ENCODE assay signal across 20 cellular contexts in the genomic region with DNA sequence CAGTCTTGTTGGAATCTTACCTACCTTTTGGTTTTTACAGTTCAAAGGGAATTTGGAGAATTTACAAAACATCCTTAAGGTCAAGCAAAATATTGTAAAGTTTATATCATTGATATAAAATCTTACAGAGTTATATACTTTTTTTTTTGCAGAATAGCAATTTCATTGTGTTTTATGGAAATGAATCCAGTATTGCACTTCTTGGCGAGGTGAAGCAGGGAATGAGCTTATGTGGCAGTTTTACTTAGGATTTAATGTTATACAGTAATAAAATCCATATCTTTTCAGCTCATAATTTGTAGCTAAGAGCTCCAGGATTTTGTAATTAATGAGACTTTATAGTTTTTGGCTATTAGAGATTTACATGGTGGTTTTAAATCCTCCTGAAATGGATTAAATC. TPM values are rescaled to one million over a fixed set of nuclear protein-coding genes. Genes with fewer than 3 reads are reported as not detected.
DNase-seq lines count a peak whose midpoint lies in the region; ATAC-seq, FAIRE-seq and TF ChIP-seq lines count a peak whose summit lies in the region.
"Had no signal": no experiment of that assay in that cellular context is flagged by ENCODE, and none has a peak within 500 bp of the region (broad histone marks: within the 10 kb centered on the region; RNA-seq: fewer than 3 reads in every experiment).

No MANE protein-coding gene starts in this region.

- H2AFZ ChIP-seq in OCI-LY3 (ENCODE audit: low read depth, low read length) (no peak overlapping the region), K562 (ENCODE audit: low read depth, low read length) (no peak overlapping the region)

- no peak for TF ChIP-seq POLR2A in K562 (conservative IDR thresholded peaks at IDR 0.05)

- TF ChIP-seq CTCF in OCI-LY3 (IDR thresholded peaks at IDR 0.05; ENCODE audit: low read depth, low read length) (no peak), K562 (IDR thresholded peaks at IDR 0.05 in 2 of 3, conservative IDR thresholded peaks at IDR 0.05 in 1 of 3; ENCODE audit: insufficient read depth in 2 of 3, low read depth in 1 of 3, low read length in 3 of 3) (no peak)

- no peak overlapping the region for H3K4me3 ChIP-seq in OCI-LY3 (ENCODE audit: low read length)
- H3K4me3 ChIP-seq in K562: no peak overlapping the region
- H3K4me3 ChIP-seq in subcutaneous abdominal adipose tissue (ENCODE audit: low read depth in 1 of 5, low read length in 5 of 5): no peak overlapping the region
- H3K4me3 ChIP-seq: BLaER1, HAP-1 had no signal

- intact Hi-C loops in K562 (cut with micrococcal nuclease): loop anchor here (5.0 to 10.0 kb wide), 4 partner anchors 68 to 257 kb away; a partner anchor contains a TSS

- POLR2A ChIA-PET in K562 (lab: Yijun Ruan, JAX): interaction anchor here (0.6 to 2.5 kb wide), 6 partner anchors 10 to 395 kb away, joined by 3 to 12 read pairs (median 4); no protein-coding TSS in a partner anchor

- 57% methylated on average over 1 of the region's 1 CpG for WGBS in K562 (ENCODE audit: insufficient coverage, low coverage, missing lambda C conversion rate)

- H3K9ac ChIP-seq in OCI-LY3 (ENCODE audit: low read length) (no peak overlapping the region), K562 (ENCODE audit: insufficient read depth in 1 of 2, low read depth in 2 of 2, low read length in 2 of 2) (no peak overlapping the region), subcutaneous abdominal adipose tissue (ENCODE audit: low read length in 5 of 5) (no peak overlapping the region)
- H3K9ac ChIP-seq: BLaER1 had no signal

- no peak for TF ChIP-seq EP300 in K562 (IDR thresholded peaks at IDR 0.05; ENCODE audit: low read length)

- H3K27me3 ChIP-seq in OCI-LY3 (ENCODE audit: low read depth, low read length) (no peaks in the 10 kb centered on the region), K562 (ENCODE audit: control insufficient read depth in 2 of 2, insufficient read depth in 2 of 2, low read length in 2 of 2) (no peaks in the 10 kb centered on the region), subcutaneous abdominal adipose tissue (ENCODE audit: control insufficient read depth in 5 of 5, insufficient read depth in 4 of 5, low read length in 5 of 5) (no peaks in the 10 kb centered on the region)

- in situ Hi-C loops in K562 (cut with MboI): loop anchor here (5.0 kb wide), 2 partner anchors 97 to 98 kb away; no protein-coding TSS in a partner anchor

- BruUV-seq in K562 (replicated peaks; lab: Mats Ljungman, UMichigan): no TSS peak

- H3K27ac ChIP-seq in OCI-LY3 (ENCODE audit: low read length) (no peak overlapping the region), K562 (ENCODE audit: extremely low read depth, low read depth, low read length) (0 out of 3 replicates have a peak overlapping the region, but pooled peaks have one; percentile 1), subcutaneous abdominal adipose tissue (ENCODE audit: low read depth, low read length) (peak overlapping the region; percentile 71)
- H3K27ac ChIP-seq: BLaER1, C4-2B had no signal

- no peak for ATAC-seq in K562
- ATAC-seq: CD8-positive, alpha-beta T cell had no signal

- H3K4me2 ChIP-seq in OCI-LY3 (ENCODE audit: low read length): peak overlapping the region; percentile 29
- H3K4me2 ChIP-seq in K562 (ENCODE audit: insufficient read depth, low read length): no peak overlapping the region
- H3K4me2 ChIP-seq: BLaER1 had no signal

- DNase-seq in K562 (ENCODE audit: extremely low read depth in 1 of 4, low spot score in 3 of 4) (no peak), islet precursor cell (no peak), AG08396 (ENCODE audit: low spot score) (no peak)
- no peak for DNase-seq in central memory CD4-positive, alpha-beta T cell
- DNase-seq: Caco-2; CD4-positive, CD25-positive, alpha-beta regulatory T cell; CD8-positive, alpha-beta T cell; DMS153; DND-41; EL; GF-D8; GOT3 had no signal

- H3K4me1 ChIP-seq in OCI-LY3 (ENCODE audit: low read length) (peaks cover 59% of the 10 kb centered on the region), K562 (replicated peaks in 1 of 2; ENCODE audit: control insufficient read depth in 2 of 2, insufficient read depth in 2 of 2, low read length in 2 of 2) (peaks cover 4 to 41% of the 10 kb centered on the region in 2 experiments), subcutaneous abdominal adipose tissue (ENCODE audit: control insufficient read depth in 5 of 5, insufficient read depth in 5 of 5, low read length in 5 of 5) (peaks cover 0 to 50% (median 29%) of the 10 kb centered on the region in 5 donors)

- H3K9me3 ChIP-seq in OCI-LY3 (ENCODE audit: insufficient read depth, low read length): no peaks in the 10 kb centered on the region
- no peaks in the 10 kb centered on the region for H3K9me3 ChIP-seq in K562 (replicated peaks; ENCODE audit: control insufficient read depth, insufficient read depth, low read depth, low read length)
- no peaks in the 10 kb centered on the region for H3K9me3 ChIP-seq in subcutaneous abdominal adipose tissue (ENCODE audit: control insufficient read depth in 5 of 5, low read length in 5 of 5)
- H3K9me3 ChIP-seq: BLaER1, Caco-2, HAP-1 had no signal

- FAIRE-seq in G401.6 (lab: Jason Lieb, UNC) (peak; percentile 6), K562 (lab: Jason Lieb, UNC) (no peak)
- FAIRE-seq: GM12891, H54 had no signal

- H3K36me3 ChIP-seq in OCI-LY3 (replicated peaks; ENCODE audit: low read depth, low read length): peaks cover 8% of the 10 kb centered on the region
- peaks cover 44% of the 10 kb centered on the region for H3K36me3 ChIP-seq in K562 (ENCODE audit: control insufficient read depth, insufficient read depth, low read length)
- no peaks in the 10 kb centered on the region for H3K36me3 ChIP-seq in subcutaneous abdominal adipose tissue (ENCODE audit: control insufficient read depth in 5 of 5, insufficient read depth in 5 of 5, low read length in 5 of 5)
- H3K36me3 ChIP-seq: BLaER1, HAP-1 had no signal

- CTCF ChIA-PET in K562 (lab: Yijun Ruan, JAX; ENCODE audit: low intra/inter-chr PET ratio): no interaction called here

- H4K20me1 ChIP-seq in OCI-LY3 (ENCODE audit: insufficient read depth, low read length) (no peaks in the 10 kb centered on the region), K562 (replicated peaks; ENCODE audit: control insufficient read depth, insufficient read depth, low read length) (no peaks in the 10 kb centered on the region; the same call in 1 of the 2 replicates)
- H4K20me1 ChIP-seq: BLaER1 had no signal

- TF ChIP-seq RAD21 in K562 (CRISPR knock-in tag; conservative IDR thresholded peaks at IDR 0.05 in 1 of 2, IDR thresholded peaks at IDR 0.05 in 1 of 2): no peak

- peaks cover 51% of the 10 kb centered on the region for H3K79me2 ChIP-seq in OCI-LY3 (ENCODE audit: low read length)
- H3K79me2 ChIP-seq in K562 (ENCODE audit: control insufficient read depth, insufficient read depth, low read length): peaks cover 99% of the 10 kb centered on the region

- H3K9me1 ChIP-seq in K562 (ENCODE audit: control insufficient read depth, insufficient read depth, low read length): no peaks in the 10 kb centered on the region

TF ChIP-seq in K562, 482 proteins besides CTCF, POLR2A, EP300 and RAD21 (continues in another document):
- TF ChIP-seq MYNN (IDR thresholded peaks at IDR 0.05): no peak
- no peak for TF ChIP-seq MYNN (CRISPR knock-in tag; IDR thresholded peaks at IDR 0.05)
- TF ChIP-seq MAFG (tag; conservative IDR thresholded peaks at IDR 0.05): 0 out of 2 replicates have a peak, but pooled peaks have one; percentile 19
- peak; percentile 63; the same call in 1 of the 2 replicates for TF ChIP-seq C11orf30 (IDR thresholded peaks at IDR 0.05; ENCODE audit: low read depth)
- TF ChIP-seq, protein P1, sequence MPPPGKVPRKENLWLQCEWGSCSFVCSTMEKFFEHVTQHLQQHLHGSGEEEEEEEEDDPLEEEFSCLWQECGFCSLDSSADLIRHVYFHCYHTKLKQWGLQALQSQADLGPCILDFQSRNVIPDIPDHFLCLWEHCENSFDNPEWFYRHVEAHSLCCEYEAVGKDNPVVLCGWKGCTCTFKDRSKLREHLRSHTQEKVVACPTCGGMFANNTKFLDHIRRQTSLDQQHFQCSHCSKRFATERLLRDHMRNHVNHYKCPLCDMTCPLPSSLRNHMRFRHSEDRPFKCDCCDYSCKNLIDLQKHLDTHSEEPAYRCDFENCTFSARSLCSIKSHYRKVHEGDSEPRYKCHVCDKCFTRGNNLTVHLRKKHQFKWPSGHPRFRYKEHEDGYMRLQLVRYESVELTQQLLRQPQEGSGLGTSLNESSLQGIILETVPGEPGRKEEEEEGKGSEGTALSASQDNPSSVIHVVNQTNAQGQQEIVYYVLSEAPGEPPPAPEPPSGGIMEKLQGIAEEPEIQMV (tag; conservative IDR thresholded peaks at IDR 0.05; ENCODE audit: low read depth): no peak
- TF ChIP-seq ZBTB17 (CRISPR knock-in tag; IDR thresholded peaks at IDR 0.05): no peak
- no peak for TF ChIP-seq NR2F6 (CRISPR knock-in tag; IDR thresholded peaks at IDR 0.05)
- no peak for TF ChIP-seq TAL1 (IDR thresholded peaks at IDR 0.05)
- TF ChIP-seq ZFP30 (CRISPR knock-in tag; IDR thresholded peaks at IDR 0.05; ENCODE audit: borderline replicate concordance): no peak
- no peak for TF ChIP-seq BCOR (IDR thresholded peaks at IDR 0.05)
- TF ChIP-seq ZNF316 (IDR thresholded peaks at IDR 0.05): peak; percentile 55; the same call in 1 of the 2 replicates

RNA-seq across cellular contexts. Expression of a gene that starts 5.0 kb away (rescaled TPM):
- total RNA-seq in K562 (2011; cell fraction: chromatin; rRNA removed; ENCODE audit: low replicate concordance): 16.3 and 57.4 TPM in 2 replicates
- 14.3 and 18.3 TPM in 2 replicates for total RNA-seq in K562 (2011; cell fraction: nucleolus; rRNA removed)
- 31.1 and 47.5 TPM in 2 replicates for total RNA-seq in K562 (2011; cell fraction: nucleoplasm; rRNA removed)
- total RNA-seq in K562 (2014; rRNA removed) (107 and 108 TPM in 2 replicates), K562 (2014; rRNA removed; fragmentation: Illumina TruSeq; extraction: Trizol) (156 and 172 TPM in 2 replicates), K562 (2015; rRNA removed; fragmentation: Illumina TruSeq; extraction: Trizol) (131 and 138 TPM in 2 replicates), K562 (2021) (115 and 129 TPM in 2 replicates)
- polyA plus RNA-seq in K562 (2011; rRNA removed) (122 and 173 TPM in 2 replicates), K562 (2014; fragmentation: Illumina TruSeq; extraction: Trizol) (117 and 140 TPM in 2 replicates), K562 (2014; fragmentation: Nextera tagmentation; extraction: Ambion mirVana) (10 to 100 TPM; 59.0 to 65.4 TPM), K562 (2014; rRNA removed) (77.1 and 86.2 TPM in 2 replicates)
- polyA plus RNA-seq in K562 (2011; cell fraction: cytosol; rRNA removed): 29.4 and 57.2 TPM in 2 replicates
- polyA plus RNA-seq in K562 (2011; cell fraction: nucleus; rRNA removed): 17.3 and 27.3 TPM in 2 replicates
- 79.6 and 100 TPM in 2 replicates for polyA plus RNA-seq in K562 (2012)
- polyA minus RNA-seq in K562 (2011; rRNA and poly(A)+ RNA removed): 205 and 212 TPM in 2 replicates
- 96.1 and 101 TPM in 2 replicates for polyA minus RNA-seq in K562 (2011; cell fraction: cytosol; rRNA and poly(A)+ RNA removed)
- polyA minus RNA-seq in K562 (2011; cell fraction: nucleus; rRNA and poly(A)+ RNA removed): 19.3 and 36.1 TPM in 2 replicates
